ENCODE assay signal across 1 cellular context in genomic region chr12:116578051-116578450, GRCh38.
TF ChIP-seq lines count a peak whose summit lies in the region.

No MANE protein-coding gene starts in this region.

TF ChIP-seq in K562, 482 proteins besides CTCF, POLR2A, EP300 and RAD21 (continued from another document):
- TF ChIP-seq ZNF512 (tag; IDR thresholded peaks at IDR 0.05) (peak; percentile 95), FOXP1 (CRISPR knock-in tag; IDR thresholded peaks at IDR 0.05) (no peak), CCAR2 (IDR thresholded peaks at IDR 0.05; ENCODE audit: low read depth, low read length) (no peak), RBFOX2 (IDR thresholded peaks at IDR 0.05; ENCODE audit: low read depth, low read length) (no peak), OTX1 (CRISPR knock-in tag; IDR thresholded peaks at IDR 0.05) (0 out of 2 replicates have a peak, but pooled peaks have one; percentile 60), CREM (IDR thresholded peaks at IDR 0.05; ENCODE audit: low read depth) (no peak), ZNF766 (CRISPR knock-in tag; conservative IDR thresholded peaks at IDR 0.05) (no peak), MLLT1 (IDR thresholded peaks at IDR 0.05) (0 out of 4 replicates have a peak, but pooled peaks of 1 of the 2 experiments have one; percentile 26), TSC22D4 (tag; IDR thresholded peaks at IDR 0.05) (no peak), MAFK (IDR thresholded peaks at IDR 0.05; ENCODE audit: low read length) (no peak), ZNF79 (CRISPR knock-in tag; IDR thresholded peaks at IDR 0.05; ENCODE audit: low read depth) (no peak), ZBTB43 (CRISPR knock-in tag; IDR thresholded peaks at IDR 0.05) (no peak), ZNF133 (CRISPR knock-in tag; IDR thresholded peaks at IDR 0.05) (no peak), MEIS2 (IDR thresholded peaks at IDR 0.05; ENCODE audit: partially characterized antibody) (no peak), FOXK1 (CRISPR knock-in tag; IDR thresholded peaks at IDR 0.05; ENCODE audit: borderline replicate concordance) (no peak), WHSC1 (IDR thresholded peaks at IDR 0.05; ENCODE audit: low read length) (no peak), BRF2 (IDR thresholded peaks at IDR 0.05; ENCODE audit: borderline replicate concordance, insufficient read depth, insufficient read length) (no peak)
